In genomic region chr14:73896521-73896920, GRCh38 we compare ENCODE assay signal across 20 cellular contexts. TPM values are rescaled to one million over a fixed set of nuclear protein-coding genes. Genes with fewer than 3 reads are reported as not detected.
DNase-seq lines count a peak whose midpoint lies in the region; ATAC-seq, FAIRE-seq and TF ChIP-seq lines count a peak whose summit lies in the region.
"Had no signal": no experiment of that assay in that cellular context is flagged by ENCODE, and none has a peak within 500 bp of the region (broad histone marks: within the 10 kb centered on the region; RNA-seq: fewer than 3 reads in every experiment).

No MANE protein-coding gene starts in this region.

- no peak for FAIRE-seq in bronchial epithelial cell (lab: Jason Lieb, UNC)
- FAIRE-seq: astrocyte had no signal

- H3K36me3 ChIP-seq in bronchial epithelial cell (ENCODE audit: control insufficient read depth, insufficient read depth, low read length) (peaks cover 24% of the 10 kb centered on the region), mesodermal cell (ENCODE audit: control insufficient read depth, insufficient read depth, low read length) (peaks cover 94% of the 10 kb centered on the region)

- intact Hi-C loops in CD4-positive, alpha-beta T cell (cut with DNase I, micrococcal nuclease): no loop called here

- peaks cover 82% of the 10 kb centered on the region for H3K36me3 Mint-ChIP-seq in CD4-positive, alpha-beta T cell (ENCODE audit: low read depth)

- H3K27ac Mint-ChIP-seq in CD4-positive, alpha-beta T cell: peak overlapping the region; percentile 20
- H3K27ac Mint-ChIP-seq: T-helper 1 cell treated with Interleukin-12 subunit alpha and Interleukin-12 subunit beta and Interleukin-4 antibody, amounts not matched to agents 30 μg/mL and 1 μg/mL, for 36 hours had no signal

- CTCF ChIA-PET in CD4-positive, alpha-beta T cell (lab: Charles Lee): no interaction called here

- H3K27me3 ChIP-seq in CD4-positive, alpha-beta T cell (ENCODE audit: control insufficient read depth, insufficient read depth, low read length): no peaks in the 10 kb centered on the region
- no peaks in the 10 kb centered on the region for H3K27me3 ChIP-seq in bronchial epithelial cell (ENCODE audit: control insufficient read depth, insufficient read depth, low read length)
- H3K27me3 ChIP-seq: BLaER1, MG63, upper lobe of left lung had no signal

- H3K4me3 ChIP-seq in bronchial epithelial cell (ENCODE audit: low read depth, low read length): no peak overlapping the region
- H3K4me3 ChIP-seq in mesodermal cell (ENCODE audit: extremely low read depth, insufficient read depth, low read length, poor library complexity, severe bottlenecking): no peak overlapping the region
- H3K4me3 ChIP-seq: BLaER1, MG63, mucosa of descending colon, upper lobe of left lung had no signal

- no peaks in the 10 kb centered on the region for H3K9me3 ChIP-seq in CD4-positive, alpha-beta T cell (ENCODE audit: control insufficient read depth, low read length)
- no peaks in the 10 kb centered on the region for H3K9me3 ChIP-seq in mesodermal cell (ENCODE audit: control insufficient read depth, low read length)
- H3K9me3 ChIP-seq: BLaER1, MG63, mucosa of descending colon, upper lobe of left lung had no signal

- no peak overlapping the region for H3K4me3 Mint-ChIP-seq in CD4-positive, alpha-beta T cell
- H3K4me3 Mint-ChIP-seq: T-helper 1 cell treated with Interleukin-12 subunit alpha and Interleukin-12 subunit beta and Interleukin-4 antibody, amounts not matched to agents 30 μg/mL and 1 μg/mL, for 36 hours had no signal

- H3K4me1 ChIP-seq in mesodermal cell (ENCODE audit: control insufficient read depth, insufficient read depth, low read length, poor library complexity, severe bottlenecking): no peaks in the 10 kb centered on the region
- H3K4me1 ChIP-seq: BLaER1 had no signal

- no peaks in the 10 kb centered on the region for H3K27me3 Mint-ChIP-seq in CD4-positive, alpha-beta T cell

- POLR2A ChIA-PET in CD4-positive, alpha-beta T cell (lab: Charles Lee): no interaction called here

- no peak for DNase-seq in CD4-positive, alpha-beta T cell
- DNase-seq in HCEC 1CT: peak; percentile 47
- peak; percentile 26 for DNase-seq in bronchial epithelial cell (ENCODE audit: low read depth)
- DNase-seq in dedifferentiated amniotic fluid mesenchymal stem cell (ENCODE audit: extremely low spot score): no peak
- no peak for DNase-seq in ecto neural progenitor cell (ENCODE audit: low spot score)
- no peak for DNase-seq in NCI-H446 treated with DMSO at 0.1 percent for 48 hours (lab: John Stamatoyannopoulos, UW)
- DNase-seq in SKM-1 (lab: John Stamatoyannopoulos, UW; ENCODE audit: unreplicated experiment): no peak
- DNase-seq: activated CD4-positive, CD25-positive, alpha-beta regulatory T cell treated with anti-CD3 and anti-CD28 coated beads, Interleukin-2, amount 50 U/mL, for 72 hours; activated T-cell treated with anti-CD3 and anti-CD28 coated beads, Interleukin-2, amount 50 U/mL, for 1 hour; MG63; mucosa of descending colon; NCI-H187; NCI-H510A; SHP77; upper lobe of left lung had no signal

- WGBS in mesodermal cell (ENCODE audit: insufficient coverage in 2 of 2), 2 experiments: 83% methylated on average over 1 of the region's 1 CpG; no CpG with 5 or more reads in 1 of the 2 experiments

- H3K9me3 Mint-ChIP-seq in CD4-positive, alpha-beta T cell: no peaks in the 10 kb centered on the region
- H3K9me3 Mint-ChIP-seq: T-helper 1 cell treated with Interleukin-12 subunit alpha and Interleukin-12 subunit beta and Interleukin-4 antibody, amounts not matched to agents 30 μg/mL and 1 μg/mL, for 36 hours had no signal

- H3K4me1 Mint-ChIP-seq in CD4-positive, alpha-beta T cell (ENCODE audit: low read depth): peaks cover 10% of the 10 kb centered on the region

- ATAC-seq in CD4-positive, alpha-beta T cell (ENCODE audit: poor library complexity): no peak
- ATAC-seq: HCT116, mucosa of descending colon had no signal

- no peak overlapping the region for H3K27ac ChIP-seq in CD4-positive, alpha-beta T cell (ENCODE audit: low read depth, low read length)
- H3K27ac ChIP-seq in mesodermal cell (ENCODE audit: low read depth, low read length, severe bottlenecking): peak overlapping the region; percentile 39
- H3K27ac ChIP-seq: BLaER1 had no signal

- TF ChIP-seq CTCF in CD4-positive, alpha-beta T cell (IDR thresholded peaks at IDR 0.05): no peak
- no peak for TF ChIP-seq CTCF in bronchial epithelial cell (IDR thresholded peaks at IDR 0.05; ENCODE audit: insufficient read depth, low read length, severe bottlenecking)

RNA-seq across cellular contexts. Expression of gene ZNF410, which starts 9.9 kb away (rescaled TPM):
- total RNA-seq in CD4-positive, alpha-beta T cell: 10 to 100 TPM; 74.3 to 81.1 TPM
- 126 and 131 TPM in 2 replicates for total RNA-seq in bronchial epithelial cell
- polyA plus RNA-seq in mesodermal cell (2013, experiment 1 of 2): 42.4 TPM
- 37.8 TPM for polyA plus RNA-seq in mesodermal cell (2013, experiment 2 of 2)

RNA-seq across cellular contexts. Expression of gene PTGR2, which starts 44.9 kb away (rescaled TPM):
- 1 to 10 TPM in 1 of 2 experiments, under 1 TPM in 1; 0.70 to 1.1 TPM for total RNA-seq in CD4-positive, alpha-beta T cell
- 5.8 and 7.2 TPM in 2 replicates for total RNA-seq in bronchial epithelial cell
- polyA plus RNA-seq in mesodermal cell (2013, experiment 1 of 2): 15.1 TPM
- polyA plus RNA-seq in mesodermal cell (2013, experiment 2 of 2): 16.5 TPM

RNA-seq across cellular contexts. Expression of gene FAM161B, which starts 53.4 kb away (rescaled TPM):
- 1 to 10 TPM; 1.5 to 1.7 TPM for total RNA-seq in CD4-positive, alpha-beta T cell
- 1.5 and 1.6 TPM in 2 replicates for total RNA-seq in bronchial epithelial cell
- polyA plus RNA-seq in mesodermal cell (2013, experiment 1 of 2): 2.4 TPM
- 2.1 TPM for polyA plus RNA-seq in mesodermal cell (2013, experiment 2 of 2)

RNA-seq across cellular contexts. Expression of gene COQ6, which starts 53.6 kb away (rescaled TPM):
- total RNA-seq in CD4-positive, alpha-beta T cell: 10 to 100 TPM; 37.1 to 38.9 TPM
- total RNA-seq in bronchial epithelial cell: 13.4 and 18.8 TPM in 2 replicates
- 13.7 TPM for polyA plus RNA-seq in mesodermal cell (2013, experiment 1 of 2)
- polyA plus RNA-seq in mesodermal cell (2013, experiment 2 of 2): 14.6 TPM

Comparison
In these comparisons a context has a peak if more than half of its experiments do, and no peak if none do; other contexts are left out.
1. DNase-seq: peak in HCEC 1CT (single experiment) and bronchial epithelial cell (single experiment); none in CD4-positive, alpha-beta T cell (0 of 10), dedifferentiated amniotic fluid mesenchymal stem cell (single experiment), ecto neural progenitor cell (single experiment), NCI-H446 treated with DMSO at 0.1 percent for 48 hours (single experiment) and SKM-1 (single experiment).